Comparison of ENCODE assay signal across 8 cellular contexts in the genomic region with DNA sequence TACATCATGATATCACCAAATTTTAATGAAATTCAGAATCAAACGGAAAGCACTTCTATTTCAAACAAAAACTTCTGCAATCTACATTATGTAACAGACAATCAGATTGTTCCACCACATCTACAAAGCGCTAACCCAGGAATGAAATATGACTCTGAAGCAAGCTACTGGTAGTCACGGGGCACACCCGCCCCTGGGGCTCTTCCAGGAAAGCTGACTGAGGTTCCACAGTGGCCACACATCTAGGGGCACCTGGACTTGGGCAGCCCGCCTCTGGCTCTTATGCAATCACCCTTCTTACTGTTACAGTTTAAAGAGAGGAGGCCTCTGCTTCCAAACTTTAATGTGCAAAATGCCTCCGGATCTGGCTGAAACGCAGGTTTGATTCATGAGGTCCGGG. TPM values are rescaled to one million over a fixed set of nuclear protein-coding genes. Genes with fewer than 3 reads are reported as not detected.
DNase-seq lines count a peak whose midpoint lies in the region; ATAC-seq and TF ChIP-seq lines count a peak whose summit lies in the region.

No MANE protein-coding gene starts in this region.

- intact Hi-C loops in testis (cut with DNase I; ENCODE audit: low total_unique reads): no loop called here

- peak; percentile 37 to 44 for TF ChIP-seq RAD21 in liver (IDR thresholded peaks at IDR 0.05)

- H3K36me3 ChIP-seq in liver (ENCODE audit: control insufficient read depth in 4 of 4, insufficient read depth in 3 of 4, low read depth in 1 of 4, low read length in 3 of 4): no peaks in the 10 kb centered on the region
- no peaks in the 10 kb centered on the region for H3K36me3 ChIP-seq in testis (ENCODE audit: low read depth, missing control alignments)

- no peak for TF ChIP-seq POLR2A in testis (IDR thresholded peaks at IDR 0.05)

- H3K9me3 ChIP-seq in liver (ENCODE audit: control insufficient read depth in 4 of 4, low read length in 3 of 4): no peaks in the 10 kb centered on the region
- no peaks in the 10 kb centered on the region for H3K9me3 ChIP-seq in testis

- H3K36me3 Mint-ChIP-seq in central memory CD8-positive, alpha-beta T cell (ENCODE audit: insufficient read depth): peaks cover 1% of the 10 kb centered on the region

- H3K4me3 ChIP-seq in liver (ENCODE audit: low read depth in 1 of 3, low read length in 3 of 3): no peak overlapping the region
- no peak overlapping the region for H3K4me3 ChIP-seq in testis

- H3K27me3 ChIP-seq in liver (ENCODE audit: control insufficient read depth in 4 of 4, insufficient read depth in 4 of 4, low read length in 3 of 4) (no peaks in the 10 kb centered on the region), testis (no peaks in the 10 kb centered on the region)

- H3K4me3 Mint-ChIP-seq in central memory CD8-positive, alpha-beta T cell: peak overlapping the region; percentile 54

- H3K27ac ChIP-seq in liver (ENCODE audit: low read depth in 1 of 2, low read length in 2 of 2) (peak overlapping the region; percentile 97 to 100), testis (peak overlapping the region; percentile 67 to 89)

- H3K9ac ChIP-seq in liver (ENCODE audit: low read depth in 1 of 2, low read length in 2 of 2): peak overlapping the region; percentile 57 to 86

- no peak for ATAC-seq in central memory CD8-positive, alpha-beta T cell (replicated peaks; ENCODE audit: extremely low read depth, poor library complexity, severe bottlenecking)
- ATAC-seq in HG02798 (IDR thresholded peaks at IDR 0.05; ENCODE audit: poor library complexity, unreplicated experiment) (no peak), HG03175 (IDR thresholded peaks at IDR 0.05; ENCODE audit: unreplicated experiment) (no peak), GM21381 (IDR thresholded peaks at IDR 0.05; ENCODE audit: unreplicated experiment) (no peak)

- peaks cover 17 to 49% (median 43%) of the 10 kb centered on the region in 4 donors for H3K4me1 ChIP-seq in liver (ENCODE audit: control insufficient read depth in 4 of 4, insufficient read depth in 4 of 4, low read length in 3 of 4)
- peaks cover 51% of the 10 kb centered on the region for H3K4me1 ChIP-seq in testis

- H3K4me1 Mint-ChIP-seq in central memory CD8-positive, alpha-beta T cell: peaks cover 19% of the 10 kb centered on the region

- no peaks in the 10 kb centered on the region for H3K27me3 Mint-ChIP-seq in central memory CD8-positive, alpha-beta T cell

- DNase-seq in Daoy (ENCODE audit: low read depth) (peak; percentile 60), NOMO-1 treated with DMSO at 0.1 percent for 48 hours (lab: John Stamatoyannopoulos, UW; ENCODE audit: unreplicated experiment) (peak; percentile 84), testis (peak; percentile 76)
- DNase-seq in central memory CD8-positive, alpha-beta T cell (ENCODE audit: low spot score in 2 of 2): no peak

- H3K27ac Mint-ChIP-seq in central memory CD8-positive, alpha-beta T cell (ENCODE audit: low read depth): peak overlapping the region; percentile 94

- WGBS in liver: 10% methylated on average over 8 of the region's 8 CpGs
- 29 to 43% methylated on average over 8 of the region's 8 CpGs for WGBS in testis, 2 donors

- no peak for TF ChIP-seq CTCF in liver (IDR thresholded peaks at IDR 0.05; ENCODE audit: low read depth, low read length, missing input control)
- TF ChIP-seq CTCF in testis (IDR thresholded peaks at IDR 0.05): no peak

- H3K9me3 Mint-ChIP-seq in central memory CD8-positive, alpha-beta T cell: no peaks in the 10 kb centered on the region

TF ChIP-seq in liver, 16 proteins besides CTCF, POLR2A, EP300 and RAD21:
- TF ChIP-seq TAF1 (conservative IDR thresholded peaks at IDR 0.05) (no peak), HNF4A (conservative IDR thresholded peaks at IDR 0.05) (peak; percentile 72 to 83), GABPA (IDR thresholded peaks at IDR 0.05 in 1 of 2, conservative IDR thresholded peaks at IDR 0.05 in 1 of 2) (no peak), JUND (IDR thresholded peaks at IDR 0.05) (peak in 1 of 2 donors; percentile 85), RXRA (IDR thresholded peaks at IDR 0.05) (peak; percentile 77 to 89), HNF4G (IDR thresholded peaks at IDR 0.05) (no peak), MAX (IDR thresholded peaks at IDR 0.05) (peak; percentile 69), FOXA2 (IDR thresholded peaks at IDR 0.05) (no peak), YY1 (IDR thresholded peaks at IDR 0.05) (peak; percentile 67), REST (IDR thresholded peaks at IDR 0.05) (peak; percentile 73), SP1 (IDR thresholded peaks at IDR 0.05) (peak; percentile 72), FOXA1 (IDR thresholded peaks at IDR 0.05) (peak; percentile 34), EGR1 (IDR thresholded peaks at IDR 0.05; ENCODE audit: low read depth in 2 of 2) (peak in 1 of 2 donors; percentile 61), NR2F2 (IDR thresholded peaks at IDR 0.05) (no peak)
- TF ChIP-seq, protein P1, sequence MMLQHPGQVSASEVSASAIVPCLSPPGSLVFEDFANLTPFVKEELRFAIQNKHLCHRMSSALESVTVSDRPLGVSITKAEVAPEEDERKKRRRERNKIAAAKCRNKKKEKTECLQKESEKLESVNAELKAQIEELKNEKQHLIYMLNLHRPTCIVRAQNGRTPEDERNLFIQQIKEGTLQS (IDR thresholded peaks at IDR 0.05): peak; percentile 59
- TF ChIP-seq, protein P2, sequence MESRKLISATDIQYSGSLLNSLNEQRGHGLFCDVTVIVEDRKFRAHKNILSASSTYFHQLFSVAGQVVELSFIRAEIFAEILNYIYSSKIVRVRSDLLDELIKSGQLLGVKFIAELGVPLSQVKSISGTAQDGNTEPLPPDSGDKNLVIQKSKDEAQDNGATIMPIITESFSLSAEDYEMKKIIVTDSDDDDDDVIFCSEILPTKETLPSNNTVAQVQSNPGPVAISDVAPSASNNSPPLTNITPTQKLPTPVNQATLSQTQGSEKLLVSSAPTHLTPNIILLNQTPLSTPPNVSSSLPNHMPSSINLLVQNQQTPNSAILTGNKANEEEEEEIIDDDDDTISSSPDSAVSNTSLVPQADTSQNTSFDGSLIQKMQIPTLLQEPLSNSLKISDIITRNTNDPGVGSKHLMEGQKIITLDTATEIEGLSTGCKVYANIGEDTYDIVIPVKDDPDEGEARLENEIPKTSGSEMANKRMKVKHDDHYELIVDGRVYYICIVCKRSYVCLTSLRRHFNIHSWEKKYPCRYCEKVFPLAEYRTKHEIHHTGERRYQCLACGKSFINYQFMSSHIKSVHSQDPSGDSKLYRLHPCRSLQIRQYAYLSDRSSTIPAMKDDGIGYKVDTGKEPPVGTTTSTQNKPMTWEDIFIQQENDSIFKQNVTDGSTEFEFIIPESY (IDR thresholded peaks at IDR 0.05): peak; percentile 86

RNA-seq across cellular contexts. Expression of gene ZCCHC14, which starts 27.5 kb away (rescaled TPM):
- 3.0 and 4.2 TPM in 2 replicates for total RNA-seq in Daoy (2014; rRNA removed; shearing (Covaris generic))
- total RNA-seq in liver (10 to 100 TPM in 1 of 2 donors, 1 to 10 TPM in 1; 7.1 to 21.7 TPM), testis (10 to 100 TPM; 82.3 to 94.0 TPM)
- polyA plus RNA-seq in liver (1 to 10 TPM; 6.3 to 8.9 TPM), testis (ENCODE audit: insufficient read depth, low read depth, low replicate concordance) (130 TPM)

Comparison
In these comparisons a context has a peak if more than half of its experiments do, and no peak if none do; other contexts are left out.
1. DNase-seq: peak in Daoy (single experiment), NOMO-1 treated with DMSO at 0.1 percent for 48 hours (single experiment) and testis (single experiment); none in central memory CD8-positive, alpha-beta T cell (0 of 2).